8 cellular contexts compared by ENCODE assay signal in genomic region chr13:27022571-27023311, GRCh38.
DNase-seq lines count a peak whose midpoint lies in the region; ATAC-seq and TF ChIP-seq lines count a peak whose summit lies in the region.
"Had no signal": no experiment of that assay in that cellular context is flagged by ENCODE, and none has a peak within 500 bp of the region (broad histone marks: within the 10 kb centered on the region; RNA-seq: fewer than 3 reads in every experiment).

No MANE protein-coding gene starts in this region.

- peaks cover 34% of the 10 kb centered on the region for H3K4me1 Mint-ChIP-seq in HFFc6 (ENCODE audit: low read depth)

- H3K4me3 Mint-ChIP-seq in HFFc6 = no peak overlapping the region

- H3K27ac ChIP-seq in esophagus muscularis mucosa (replicated peaks in 1 of 4) (peak overlapping the region; percentile 77 to 86 (median 82)), prostate gland (peak overlapping the region; percentile 41 to 56), RWPE1 (no peak overlapping the region)
- H3K27ac ChIP-seq: skin epidermis had no signal

- H3K27me3 Mint-ChIP-seq in HFFc6 (ENCODE audit: insufficient read depth) = peaks cover 24% of the 10 kb centered on the region

- TF ChIP-seq CTCF in HFFc6 (IDR thresholded peaks at IDR 0.05) (no peak), esophagus muscularis mucosa (IDR thresholded peaks at IDR 0.05) (no peak), prostate gland (IDR thresholded peaks at IDR 0.05) (no peak), RWPE1 (conservative IDR thresholded peaks at IDR 0.05; ENCODE audit: low read depth) (no peak)

- peak overlapping the region; percentile 14 for H3K27ac Mint-ChIP-seq in HFFc6

- 32% methylated on average over 4 of the region's 9 CpGs for WGBS in esophagus muscularis mucosa
- WGBS in prostate gland = 16% methylated on average over 9 of the region's 9 CpGs

- TF ChIP-seq POLR2A in esophagus muscularis mucosa (IDR thresholded peaks at IDR 0.05; ENCODE audit: low read depth) = no peak
- no peak for TF ChIP-seq POLR2A in prostate gland (IDR thresholded peaks at IDR 0.05)

- no peaks in the 10 kb centered on the region for H3K36me3 ChIP-seq in esophagus muscularis mucosa
- no peaks in the 10 kb centered on the region for H3K36me3 ChIP-seq in prostate gland

- DNase-seq in HFFc6 (peak; percentile 16), NCI-H748 (lab: John Stamatoyannopoulos, UW; ENCODE audit: unreplicated experiment) (peak; percentile 99), esophagus muscularis mucosa (ENCODE audit: extremely low spot score) (no peak), prostate gland (ENCODE audit: low spot score) (peak; percentile 43), NCI-H2171 (lab: John Stamatoyannopoulos, UW) (no peak), RWPE1 (ENCODE audit: low spot score) (no peak)

- no peak overlapping the region for H3K4me3 ChIP-seq in esophagus muscularis mucosa
- H3K4me3 ChIP-seq in prostate gland = no peak overlapping the region
- H3K4me3 ChIP-seq: skin epidermis had no signal

- H3K4me1 ChIP-seq in esophagus muscularis mucosa (peaks cover 0 to 77% (median 71%) of the 10 kb centered on the region in 4 donors), prostate gland (replicated peaks) (peaks cover 3% of the 10 kb centered on the region)

- CTCF ChIA-PET in RWPE1 (lab: Yijun Ruan, JAX) = interaction anchor here (0.7 kb wide), 1 partner anchor 1453 kb away, joined by 3 read pairs; no protein-coding TSS in a partner anchor

- H3K9me3 ChIP-seq in esophagus muscularis mucosa (no peaks in the 10 kb centered on the region), prostate gland (no peaks in the 10 kb centered on the region)

- intact Hi-C loops in esophagus muscularis mucosa (cut with DNase I) (no loop called here), prostate gland (cut with DNase I) (no loop called here)

- H3K9me3 Mint-ChIP-seq in HFFc6 = no peaks in the 10 kb centered on the region

- H3K27me3 ChIP-seq in esophagus muscularis mucosa = no peaks in the 10 kb centered on the region
- no peaks in the 10 kb centered on the region for H3K27me3 ChIP-seq in prostate gland (replicated peaks; ENCODE audit: insufficient read depth)

- no peak for ATAC-seq in GM21528 (IDR thresholded peaks at IDR 0.05; ENCODE audit: low FRiP score, unreplicated experiment)

- POLR2A ChIA-PET in RWPE1 (lab: Yijun Ruan, JAX; ENCODE audit: low non-redundant PET) = no interaction called here

- H3K36me3 Mint-ChIP-seq in HFFc6 (ENCODE audit: low read depth) = no peaks in the 10 kb centered on the region

- peak; percentile 67 for TF ChIP-seq EP300 in esophagus muscularis mucosa (IDR thresholded peaks at IDR 0.05)

Comparison
In these comparisons a context has a peak if more than half of its experiments do, and no peak if none do; other contexts are left out.
1. DNase-seq: peak in HFFc6 (single experiment), NCI-H748 (single experiment) and prostate gland (single experiment); none in esophagus muscularis mucosa (single experiment), NCI-H2171 (single experiment) and RWPE1 (single experiment).